Comparison of ENCODE assay signal across 26 cellular contexts in the genomic region with DNA sequence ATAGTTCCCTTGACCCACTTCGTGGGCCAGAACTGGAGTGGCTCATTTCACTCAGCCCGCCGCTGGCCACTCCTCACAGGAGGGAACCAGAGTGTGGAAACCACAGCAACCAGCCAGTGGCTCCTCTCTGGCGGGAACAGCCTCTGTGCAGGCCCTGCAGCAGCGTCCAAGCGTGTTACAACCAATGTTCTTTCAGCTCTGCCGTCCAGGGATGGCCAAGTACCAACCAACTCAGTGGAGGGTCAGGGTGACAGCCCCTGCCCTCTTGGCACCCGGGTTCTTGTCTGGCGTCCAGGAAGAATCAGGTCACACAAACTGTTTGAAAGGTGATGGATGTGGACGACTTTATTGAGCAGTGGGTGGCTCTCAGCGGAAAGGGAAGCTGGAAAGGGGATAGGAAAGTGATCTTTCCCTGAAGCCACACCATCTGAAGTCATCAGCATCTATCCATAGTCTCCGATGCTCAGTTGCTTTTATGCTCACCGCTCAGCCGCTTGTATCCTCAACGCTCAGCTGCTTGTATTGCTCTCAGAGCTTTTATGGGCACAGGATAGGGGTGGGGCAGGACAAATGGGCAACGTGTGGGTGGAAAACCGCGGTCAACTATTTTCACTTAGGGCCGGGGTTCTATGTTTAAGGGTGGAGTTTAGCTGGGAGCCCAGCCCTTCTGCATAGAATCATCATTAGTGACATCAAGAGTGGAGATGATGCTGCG.
"Had no signal": no experiment of that assay in that cellular context is flagged by ENCODE, and none has a peak within 500 bp of the region (broad histone marks: within the 10 kb centered on the region; RNA-seq: fewer than 3 reads in every experiment).

No MANE protein-coding gene starts in this region.

- H3K27ac ChIP-seq: coronary artery, neural progenitor cell, ovary, psoas muscle, sigmoid colon, skin epidermis, spleen, suprapubic skin, transverse colon, upper lobe of right lung, uterus had no signal

- H3K36me3 ChIP-seq: neural progenitor cell, ovary, sigmoid colon, spleen, suprapubic skin, transverse colon, upper lobe of right lung, uterus had no signal

- H3K9me3 ChIP-seq: ovary, psoas muscle, sigmoid colon, spleen, suprapubic skin, transverse colon, upper lobe of right lung, uterus had no signal

- ATAC-seq: effector memory CD8-positive, alpha-beta T cell; naive thymus-derived CD4-positive, alpha-beta T cell; psoas muscle; right cardiac atrium; stimulated activated naive CD8-positive, alpha-beta T cell treated with anti-CD3 and anti-CD28 coated beads, Interleukin-15, amount 100 ng/mL, for 72 hours; upper lobe of right lung had no signal

- H3K4me1 ChIP-seq: psoas muscle, sigmoid colon, spleen, suprapubic skin, transverse colon, upper lobe of right lung, uterus had no signal

- H3K27me3 ChIP-seq: ovary, uterus had no signal

- DNase-seq: dermis blood vessel endothelial cell; effector memory CD8-positive, alpha-beta T cell; erythroblast; immature natural killer cell; mesenchymal stem cell; midbrain; naive thymus-derived CD4-positive, alpha-beta T cell; ovary; posterior cingulate gyrus; psoas muscle; right cardiac atrium; sigmoid colon; spleen; stimulated activated CD4-positive, alpha-beta T cell treated with anti-CD3 and anti-CD28 coated beads, Interleukin-15, amount 100 ng/mL, for 24 hours; stimulated activated CD4-positive, alpha-beta T cell treated with anti-CD3 and anti-CD28 coated beads, Interleukin-2, amount 100 ng/mL, for 48 hours; stimulated activated CD8-positive, alpha-beta memory T cell treated with anti-CD3 and anti-CD28 coated beads, Interleukin-4, amount 100 ng/mL, for 48 hours; stimulated activated naive CD4-positive, alpha-beta T cell; stimulated activated naive CD8-positive, alpha-beta T cell treated with anti-CD3 and anti-CD28 coated beads, Interleukin-15, amount 100 ng/mL, for 72 hours; transverse colon; upper lobe of right lung; uterus had no signal

- H3K4me3 ChIP-seq: coronary artery, lung, neural progenitor cell, ovary, psoas muscle, sigmoid colon, skin epidermis, spleen, suprapubic skin, transverse colon, upper lobe of right lung, uterus had no signal
